ENCODE assay signal across 21 cellular contexts in the genomic region with DNA sequence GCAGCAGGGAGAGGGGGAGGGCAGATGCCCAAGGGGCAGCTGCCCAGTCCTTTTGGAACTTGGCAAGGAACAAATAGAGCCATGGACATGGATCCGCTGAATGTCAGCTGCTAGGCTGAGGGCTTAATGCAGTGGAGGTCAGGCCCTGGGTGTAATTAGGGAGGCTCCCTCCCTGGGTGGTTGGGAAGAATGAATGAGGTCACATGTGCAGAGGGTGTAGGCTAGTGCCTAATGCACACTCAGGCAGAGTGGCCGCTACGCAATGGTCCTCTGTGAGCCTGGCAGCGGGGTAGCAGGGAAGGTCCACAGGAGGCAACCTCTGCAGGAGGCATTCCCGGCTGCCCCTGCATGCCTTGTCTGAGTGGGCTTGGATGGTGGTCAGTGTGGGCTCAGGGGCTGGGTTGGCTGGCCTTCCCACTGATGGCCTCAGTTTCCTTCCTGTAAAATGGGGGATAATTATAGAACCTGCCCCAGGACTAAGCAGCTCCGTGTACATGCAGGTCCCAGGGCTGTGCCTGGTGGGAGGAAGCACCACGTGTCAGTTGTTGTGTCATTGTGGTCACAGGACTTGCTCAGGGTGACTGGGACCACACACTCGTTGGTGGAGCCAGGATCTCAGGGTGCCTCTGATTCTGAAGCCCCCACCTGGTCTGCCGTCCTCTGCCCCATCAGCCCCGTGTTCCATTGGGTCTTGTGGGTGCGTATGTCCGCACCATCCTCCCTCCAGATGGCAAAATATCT.
A peak's percentile ranks its signal among the peaks of the same experiment; 100 is the strongest.
DNase-seq lines count a peak whose midpoint lies in the region; ATAC-seq, FAIRE-seq and TF ChIP-seq lines count a peak whose summit lies in the region.
"Had no signal": no experiment of that assay in that cellular context is flagged by ENCODE, and none has a peak within 500 bp of the region (broad histone marks: within the 10 kb centered on the region; RNA-seq: fewer than 3 reads in every experiment).

No MANE protein-coding gene starts in this region.

- H3K27me3 ChIP-seq in mammary epithelial cell (ENCODE audit: insufficient read depth, low read length): no peaks in the 10 kb centered on the region
- H3K27me3 ChIP-seq: colonic mucosa had no signal

- H3K27me3 Mint-ChIP-seq in MCF 10A (ENCODE audit: insufficient read depth, unreplicated experiment): no peaks in the 10 kb centered on the region
- no peaks in the 10 kb centered on the region for H3K27me3 Mint-ChIP-seq in activated CD8-positive, alpha-beta T cell treated with anti-CD3 and anti-CD28 coated beads, Interleukin-2, amount 10 ng/mL, durations not matched to agents 7 days and 5 days (ENCODE audit: low read depth)

- no peak overlapping the region for H3K27ac ChIP-seq in mammary epithelial cell (ENCODE audit: insufficient read depth, low read depth, low read length)
- H3K27ac ChIP-seq: colonic mucosa, VCaP had no signal

- 79% methylated on average over 10 of the region's 12 CpGs for WGBS in mammary epithelial cell (ENCODE audit: low coverage, missing lambda C conversion rate)

- no peaks in the 10 kb centered on the region for H3K36me3 ChIP-seq in mammary epithelial cell (ENCODE audit: insufficient read depth, low read length)
- H3K36me3 ChIP-seq: colonic mucosa had no signal

- intact Hi-C loops in MCF 10A (cut with micrococcal nuclease) (no loop called here), mammary epithelial cell (cut with micrococcal nuclease) (no loop called here)

- DNase-seq in MCF 10A (ENCODE audit: unreplicated experiment): no peak
- no peak for DNase-seq in mammary epithelial cell
- DNase-seq in cerebellar cortex (ENCODE audit: low spot score): peak; percentile 58
- DNase-seq in midbrain (lab: John Stamatoyannopoulos, UW): peak; percentile 25
- DNase-seq in activated CD8-positive, alpha-beta T cell treated with anti-CD3 and anti-CD28 coated beads, Interleukin-2, amount 10 ng/mL, durations not matched to agents 7 days and 5 days: no peak
- no peak for DNase-seq in GF-D8 (lab: John Stamatoyannopoulos, UW)
- DNase-seq in GM10266 (ENCODE audit: extremely low spot score): no peak
- DNase-seq in GM19239 (ENCODE audit: insufficient read length, low spot score): no peak
- DNase-seq: activated CD8-positive, alpha-beta memory T cell treated with anti-CD3 and anti-CD28 coated beads for 24 hours; activated effector memory CD4-positive, alpha-beta T cell treated with anti-CD3 and anti-CD28 coated beads, Interleukin-2, amount 50 U/mL, for 16 hours; colonic mucosa; erythroblast; H7; islet precursor cell; Kasumi-1; NCI-H187; NCI-H510A; OCI-M1 had no signal

- ATAC-seq in activated CD8-positive, alpha-beta T cell treated with anti-CD3 and anti-CD28 coated beads, Interleukin-2, amount 10 ng/mL, durations not matched to agents 7 days and 5 days: no peak

- no peaks in the 10 kb centered on the region for H3K9me3 ChIP-seq in mammary epithelial cell (replicated peaks; ENCODE audit: insufficient read depth, low read length)
- H3K9me3 ChIP-seq: colonic mucosa had no signal

- H3K27ac Mint-ChIP-seq in MCF 10A (ENCODE audit: low read depth, unreplicated experiment): peak overlapping the region; percentile 14
- H3K27ac Mint-ChIP-seq in activated CD8-positive, alpha-beta T cell treated with anti-CD3 and anti-CD28 coated beads, Interleukin-2, amount 10 ng/mL, durations not matched to agents 7 days and 5 days: no peak overlapping the region

- POLR2A ChIA-PET in MCF 10A (lab: Yijun Ruan, JAX): no interaction called here
- POLR2A ChIA-PET in activated CD8-positive, alpha-beta T cell treated with anti-CD3 and anti-CD28 coated beads, Interleukin-2, amount 10 ng/mL, durations not matched to agents 7 days and 5 days (lab: Charles Lee): no interaction called here

- CTCF ChIA-PET in MCF 10A (lab: Yijun Ruan, JAX): interaction anchor here (1.0 to 1.2 kb wide), 3 partner anchors 11 to 906 kb away, joined by 3 to 6 read pairs (median 4); no protein-coding TSS in a partner anchor
- CTCF ChIA-PET in mammary epithelial cell (lab: Charles Lee; ENCODE audit: low non-redundant PET): no interaction called here
- CTCF ChIA-PET in activated CD8-positive, alpha-beta T cell treated with anti-CD3 and anti-CD28 coated beads, Interleukin-2, amount 10 ng/mL, durations not matched to agents 7 days and 5 days (lab: Charles Lee): interaction anchor here (0.7 kb wide), 1 partner anchor 12 kb away, joined by 3 read pairs; no protein-coding TSS in a partner anchor

- no peak overlapping the region for H3K4me3 ChIP-seq in mammary epithelial cell (replicated peaks in 1 of 3; ENCODE audit: insufficient read depth in 1 of 3, low read depth in 2 of 3, low read length in 3 of 3)
- H3K4me3 ChIP-seq: colonic mucosa had no signal

- H2AFZ ChIP-seq in mammary epithelial cell (ENCODE audit: low read depth, low read length): no peak overlapping the region

- H3K4me3 Mint-ChIP-seq in MCF 10A (ENCODE audit: unreplicated experiment): no peak overlapping the region
- no peak overlapping the region for H3K4me3 Mint-ChIP-seq in activated CD8-positive, alpha-beta T cell treated with anti-CD3 and anti-CD28 coated beads, Interleukin-2, amount 10 ng/mL, durations not matched to agents 7 days and 5 days

- no peaks in the 10 kb centered on the region for H3K4me1 ChIP-seq in mammary epithelial cell (ENCODE audit: insufficient read depth, low read length)
- H3K4me1 ChIP-seq: colonic mucosa had no signal

- H3K9ac ChIP-seq in mammary epithelial cell (ENCODE audit: insufficient read depth, low read length): no peak overlapping the region

- in situ Hi-C loops in mammary epithelial cell (cut with MboI; ENCODE audit: low sequenced_read_pairs in 2 of 2): no loop called here

- no peaks in the 10 kb centered on the region for H4K20me1 ChIP-seq in mammary epithelial cell (ENCODE audit: insufficient read depth, low read length)

- dilution Hi-C loops in mammary epithelial cell (cut with HindIII; ENCODE audit: low sequenced_read_pairs): no loop called here

- H3K36me3 Mint-ChIP-seq in MCF 10A (ENCODE audit: insufficient read depth, unreplicated experiment): no peaks in the 10 kb centered on the region
- H3K36me3 Mint-ChIP-seq in activated CD8-positive, alpha-beta T cell treated with anti-CD3 and anti-CD28 coated beads, Interleukin-2, amount 10 ng/mL, durations not matched to agents 7 days and 5 days (ENCODE audit: low read depth): no peaks in the 10 kb centered on the region

- FAIRE-seq in GM19239 (lab: Jason Lieb, UNC): no peak
- FAIRE-seq: A204.1, GM12892 had no signal

- H3K9me3 Mint-ChIP-seq in MCF 10A (ENCODE audit: unreplicated experiment): no peaks in the 10 kb centered on the region
- no peaks in the 10 kb centered on the region for H3K9me3 Mint-ChIP-seq in activated CD8-positive, alpha-beta T cell treated with anti-CD3 and anti-CD28 coated beads, Interleukin-2, amount 10 ng/mL, durations not matched to agents 7 days and 5 days (ENCODE audit: insufficient read depth)

- no TSS peak for BruUV-seq in MCF 10A (replicated peaks; lab: Mats Ljungman, UMichigan)
- no TSS peak for BruUV-seq in mammary epithelial cell (replicated peaks; lab: Mats Ljungman, UMichigan)

- H3K4me1 Mint-ChIP-seq in MCF 10A (ENCODE audit: insufficient read depth, unreplicated experiment): no peaks in the 10 kb centered on the region
- no peaks in the 10 kb centered on the region for H3K4me1 Mint-ChIP-seq in activated CD8-positive, alpha-beta T cell treated with anti-CD3 and anti-CD28 coated beads, Interleukin-2, amount 10 ng/mL, durations not matched to agents 7 days and 5 days (ENCODE audit: low read depth)

- no peaks in the 10 kb centered on the region for H3K79me2 ChIP-seq in mammary epithelial cell (ENCODE audit: insufficient read depth, low read length)

- no peak overlapping the region for H3K4me2 ChIP-seq in mammary epithelial cell (ENCODE audit: insufficient read depth, low read depth, low read length)

- TF ChIP-seq CTCF in MCF 10A (IDR thresholded peaks at IDR 0.05; ENCODE audit: unreplicated experiment) (no peak), mammary epithelial cell (conservative IDR thresholded peaks at IDR 0.05 in 1 of 2, IDR thresholded peaks at IDR 0.05 in 1 of 2; ENCODE audit: extremely low read depth in 1 of 2, insufficient read depth in 1 of 2, low read depth in 1 of 2, low read length in 2 of 2) (no peak), GM10266 (IDR thresholded peaks at IDR 0.05; ENCODE audit: control insufficient read depth, insufficient read depth, low read depth, missing control alignments) (no peak)

Comparison
In these comparisons a context has a peak if more than half of its experiments do, and no peak if none do; other contexts are left out.
1. DNase-seq: peak in cerebellar cortex (single experiment) and midbrain (single experiment); none in MCF 10A (single experiment), mammary epithelial cell (single experiment), activated CD8-positive, alpha-beta T cell treated with anti-CD3 and anti-CD28 coated beads, Interleukin-2, amount 10 ng/mL, durations not matched to agents 7 days and 5 days (single experiment), GF-D8 (single experiment), GM10266 (single experiment) and GM19239 (single experiment).